23 cellular contexts compared by ENCODE assay signal in the genomic region with DNA sequence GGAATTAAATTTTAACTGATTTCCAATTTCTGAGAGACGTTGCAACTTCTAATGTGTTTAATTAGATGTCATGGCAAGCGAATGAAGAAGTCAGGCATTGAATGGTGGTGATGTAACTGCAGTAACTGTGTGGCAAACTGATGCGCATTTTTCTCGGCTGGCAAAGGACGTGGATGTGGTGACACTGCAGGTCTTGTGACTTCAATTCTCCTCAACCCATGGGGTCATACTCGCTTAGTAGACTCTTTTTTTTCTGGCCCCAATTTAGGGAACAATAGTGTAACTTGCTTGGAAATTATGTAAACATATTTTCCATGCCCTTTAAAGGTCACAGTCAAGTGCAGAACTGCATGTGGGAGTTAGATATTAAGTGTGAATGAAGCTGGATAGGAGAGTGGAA. TPM values are rescaled to one million over a fixed set of nuclear protein-coding genes. Genes with fewer than 3 reads are reported as not detected.
A peak's percentile ranks its signal among the peaks of the same experiment; 100 is the strongest.
DNase-seq lines count a peak whose midpoint lies in the region; ATAC-seq, FAIRE-seq and TF ChIP-seq lines count a peak whose summit lies in the region.
"Had no signal": no experiment of that assay in that cellular context is flagged by ENCODE, and none has a peak within 500 bp of the region (broad histone marks: within the 10 kb centered on the region; RNA-seq: fewer than 3 reads in every experiment).

No MANE protein-coding gene starts in this region.

- peak overlapping the region; percentile 60 for H3K56ac ChIP-seq in H9 (ENCODE audit: insufficient read length, low read depth, low read length)

- intact Hi-C loops in adrenal gland (cut with DNase I) (no loop called here), left lung (cut with DNase I) (loop anchor here in 1 of 2 donors (10.0 kb wide), 1 partner anchor 58 kb away; no protein-coding TSS in a partner anchor)

- peaks cover 7% of the 10 kb centered on the region for H3K23me2 ChIP-seq in H9 (ENCODE audit: insufficient read length, low read depth, low read length, poor library complexity, severe bottlenecking)

- H2AK5ac ChIP-seq in H9 (ENCODE audit: insufficient read length, low read length), result no peak overlapping the region

- no peak overlapping the region for H4K91ac ChIP-seq in H9 (ENCODE audit: insufficient read length, low read depth, low read length)

- FAIRE-seq in H54 (lab: Jason Lieb, UNC), result no peak
- FAIRE-seq: GM12891 had no signal

- DNase-seq in H9, result no peak
- DNase-seq in adrenal gland, result peak in 6 of 7 donors; percentile 23 to 69 (median 58)
- peak in 1 of 2 donors; percentile 70 for DNase-seq in left lung
- no peak for DNase-seq in H54 (ENCODE audit: insufficient read length, low spot score)
- no peak for DNase-seq in HAP-1 (ENCODE audit: low spot score in 2 of 2)
- DNase-seq in activated naive CD4-positive, alpha-beta T cell treated with anti-CD3 and anti-CD28 coated beads, Interleukin-2, amount 50 U/mL, for 16 hours, result no peak
- DNase-seq: activated CD4-positive, alpha-beta T cell treated with anti-CD3 and anti-CD28 coated beads, Interleukin-2, amount 10 ng/mL, durations not matched to agents 24 days and 14 days; activated CD8-positive, alpha-beta memory T cell treated with anti-CD3 and anti-CD28 coated beads, Interleukin-2, amount 50 U/mL, for 48 hours; activated effector memory CD4-positive, alpha-beta T cell treated with Interleukin-2 at 50 U/mL for 16 hours; CD4-positive, alpha-beta T cell; dermis blood vessel endothelial cell; DMS53; H7; NCI-H1694; NCI-H2227 treated with DMSO at 0.1 percent for 48 hours; occipital lobe; stimulated activated CD4-positive, alpha-beta T cell treated with anti-CD3 and anti-CD28 coated beads, Interleukin-2, amount 100 ng/mL, for 48 hours had no signal

- H2BK20ac ChIP-seq in H9 (ENCODE audit: low read depth, low read length, poor library complexity, severe bottlenecking), result no peak overlapping the region

- H3K4me3 ChIP-seq in adrenal gland (no peak overlapping the region), left lung (no peak overlapping the region), skin epidermis (no peak overlapping the region), HAP-1 (no peak overlapping the region)

- H3K27ac ChIP-seq in H9 (ENCODE audit: insufficient read length, low read depth, low read length) (no peak overlapping the region), adrenal gland (peak overlapping the region in 4 of 5 donors; percentile 17 to 86 (median 58)), left lung (peak overlapping the region; percentile 89 to 93), skin epidermis (peak overlapping the region in 12 of 21 experiments; percentile 9 to 94 (median 79))
- H3K27ac ChIP-seq: RWPE1 had no signal

- H4K5ac ChIP-seq in H9 (ENCODE audit: insufficient read length, low read depth, low read length), result no peak overlapping the region

- no peak overlapping the region for H4K8ac ChIP-seq in H9 (replicated peaks; ENCODE audit: insufficient read length, low read depth, low read length)

- peaks cover 0 to 21% (median 20%) of the 10 kb centered on the region in 3 experiments; a peak in 6 of 7 replicates for H3K36me3 Mint-ChIP-seq in H9 (ENCODE audit: insufficient read depth in 1 of 3, low read depth in 3 of 3)

- H2BK120ac ChIP-seq in H9 (ENCODE audit: low read depth, low read length, poor library complexity, severe bottlenecking), result no peak overlapping the region

- peak overlapping the region; percentile 59; the same call in 1 of the 2 replicates for H2BK15ac ChIP-seq in H9 (ENCODE audit: low read depth, low read length)

- ATAC-seq in left lung, result peak; percentile 3
- ATAC-seq in HG02885 (IDR thresholded peaks at IDR 0.05; ENCODE audit: poor library complexity, unreplicated experiment), result no peak

- 0 out of 2 replicates have a peak, but pooled peaks cover 1% of the 10 kb centered on the region for H3K79me2 ChIP-seq in H9 (ENCODE audit: insufficient read depth, low read length)

- no peak overlapping the region for H3K4me3 Mint-ChIP-seq in H9
- H3K4me3 Mint-ChIP-seq: activated CD4-positive, alpha-beta T cell treated with anti-CD3 and anti-CD28 coated beads, Interleukin-2, amount 10 ng/mL, durations not matched to agents 24 days and 14 days; CD4-positive, alpha-beta T cell had no signal

- in situ Hi-C loops in HAP-1 (cut with MboI; ENCODE audit: low sequenced_read_pairs), result no loop called here

- TF ChIP-seq CTCF in H9 (conservative IDR thresholded peaks at IDR 0.05), result no peak
- no peak for TF ChIP-seq CTCF in adrenal gland (IDR thresholded peaks at IDR 0.05)
- TF ChIP-seq CTCF in left lung (IDR thresholded peaks at IDR 0.05), result no peak

- H3K27ac Mint-ChIP-seq in H9, result no peak overlapping the region
- H3K27ac Mint-ChIP-seq: activated CD4-positive, alpha-beta T cell treated with anti-CD3 and anti-CD28 coated beads, Interleukin-2, amount 10 ng/mL, durations not matched to agents 24 days and 14 days; CD4-positive, alpha-beta T cell; IgD-negative memory B cell had no signal

- no peaks in the 10 kb centered on the region for H3K9me3 ChIP-seq in H9 (ENCODE audit: control insufficient read depth, low read depth, low read length)
- H3K9me3 ChIP-seq in adrenal gland (replicated peaks in 1 of 3), result peaks cover 0 to 1% (median 0%) of the 10 kb centered on the region in 3 donors
- peaks cover 0 to 6% of the 10 kb centered on the region in 2 donors for H3K9me3 ChIP-seq in left lung
- 0 out of 2 replicates have a peak, but pooled peaks cover 3% of the 10 kb centered on the region for H3K9me3 ChIP-seq in HAP-1

- H3K9me3 Mint-ChIP-seq in H9, result peaks cover 6 to 8% of the 10 kb centered on the region in 2 experiments

- H3K4me1 Mint-ChIP-seq in H9, result peaks cover 47% of the 10 kb centered on the region in 2 experiments

- H3K4me1 ChIP-seq in H9 (ENCODE audit: insufficient read depth, low read length), result peaks cover 5% of the 10 kb centered on the region; the same call in 1 of the 2 replicates
- H3K4me1 ChIP-seq in adrenal gland (replicated peaks in 1 of 2), result peaks cover 5 to 12% of the 10 kb centered on the region in 2 donors
- H3K4me1 ChIP-seq in left lung, result peaks cover 0 to 48% of the 10 kb centered on the region in 2 donors
- H3K4me1 ChIP-seq in HAP-1, result peaks cover 50% of the 10 kb centered on the region

- TF ChIP-seq POLR2A in adrenal gland (IDR thresholded peaks at IDR 0.05), result no peak
- no peak for TF ChIP-seq POLR2A in H54 (IDR thresholded peaks at IDR 0.05; ENCODE audit: low read depth, low read length)

- no peaks in the 10 kb centered on the region for H4K20me1 ChIP-seq in H9 (ENCODE audit: control insufficient read depth, insufficient read depth, insufficient read length)

- H2AFZ ChIP-seq in H9 (ENCODE audit: low read length), result no peak overlapping the region

- H3K14ac ChIP-seq in H9 (ENCODE audit: insufficient read depth, low read length), result no peak overlapping the region

- no peak overlapping the region for H3K4ac ChIP-seq in H9 (ENCODE audit: low read depth, low read length)

- no peak overlapping the region for H3K18ac ChIP-seq in H9 (ENCODE audit: insufficient read length, low read depth, low read length)

- no CpG with 5 or more reads among the region's 6 CpGs for WGBS in H9 (ENCODE audit: extremely low coverage, insufficient read length, low lambda C conversion rate)
- WGBS in adrenal gland, 4 donors, result 71 to 80% (median 76%) methylated on average over 6 of the region's 6 CpGs

- peaks cover 29% of the 10 kb centered on the region for H3K27me3 Mint-ChIP-seq in H9 (ENCODE audit: low read depth)

- H2BK12ac ChIP-seq in H9 (ENCODE audit: insufficient read length, low read depth, low read length), result no peak overlapping the region

- H2BK5ac ChIP-seq in H9 (ENCODE audit: insufficient read length, low read length), result no peak overlapping the region

- no peaks in the 10 kb centered on the region for H3K79me1 ChIP-seq in H9 (ENCODE audit: insufficient read depth, low read depth, low read length, poor library complexity, severe bottlenecking)

- H3K23ac ChIP-seq in H9 (ENCODE audit: insufficient read length, low read depth, low read length), result no peak overlapping the region

- no peak overlapping the region for H3K4me2 ChIP-seq in H9 (ENCODE audit: insufficient read depth, insufficient read length, low read length)

- H3K9ac ChIP-seq in H9 (ENCODE audit: extremely low read depth, insufficient read length, low read length), result no peak overlapping the region

- H3K27me3 ChIP-seq in H9 (ENCODE audit: insufficient read depth, low read length) (peaks cover 10% of the 10 kb centered on the region; the same call in 1 of the 2 replicates), adrenal gland (peaks cover 26% of the 10 kb centered on the region), left lung (peaks cover 0 to 57% of the 10 kb centered on the region in 2 donors), HAP-1 (ENCODE audit: low read depth) (no peaks in the 10 kb centered on the region)

- no peaks in the 10 kb centered on the region for H3K36me3 ChIP-seq in adrenal gland (replicated peaks in 1 of 2)
- no peaks in the 10 kb centered on the region for H3K36me3 ChIP-seq in left lung
- H3K36me3 ChIP-seq in HAP-1 (replicated peaks), result no peaks in the 10 kb centered on the region

- H3T11ph ChIP-seq in H9 (ENCODE audit: low read length), result no peak overlapping the region

RNA-seq across cellular contexts. Expression of a gene that starts 1.9 kb away (rescaled TPM):
- total RNA-seq in H9 (2021), result 33.5 and 34.4 TPM in 2 replicates
- 10 to 100 TPM in 3 of 8 donors, 1 to 10 TPM in 5; 1.2 to 25.9 (median 8.1) TPM for total RNA-seq in adrenal gland
- polyA plus RNA-seq in adrenal gland, result 10 to 100 TPM in 2 of 3 donors, 1 to 10 TPM in 1; 4.1 to 15.2 (median 12.0) TPM
- 10 to 100 TPM; 46.8 to 85.9 TPM for total RNA-seq in left lung
- total RNA-seq: activated CD4-positive, alpha-beta T cell treated with anti-CD3 and anti-CD28 coated beads, Interleukin-2, amount 10 ng/mL, durations not matched to agents 24 days and 14 days; CD4-positive, alpha-beta T cell; dermis blood vessel endothelial cell; MCF 10A had no signal
- polyA plus RNA-seq: IgD-negative memory B cell had no signal

Comparison
In these comparisons a context has a peak if more than half of its experiments do, and no peak if none do; other contexts are left out.
1. DNase-seq: peak in adrenal gland (6 of 7); none in H9 (single experiment), H54 (single experiment), HAP-1 (0 of 2) and activated naive CD4-positive, alpha-beta T cell treated with anti-CD3 and anti-CD28 coated beads, Interleukin-2, amount 50 U/mL, for 16 hours (single experiment).